ENCODE assay signal across 1 cellular context in genomic region chr11:133955091-133955846, GRCh38.
TF ChIP-seq lines count a peak whose summit lies in the region.

No MANE protein-coding gene starts in this region.

TF ChIP-seq in GM12878, 131 proteins besides CTCF, POLR2A, EP300 and RAD21 (continued from another document):
- no peak for TF ChIP-seq STAT3 (IDR thresholded peaks at IDR 0.05; ENCODE audit: low read depth, low read length)
- no peak for TF ChIP-seq PML (IDR thresholded peaks at IDR 0.05; ENCODE audit: low read length)
- TF ChIP-seq YBX1 (IDR thresholded peaks at IDR 0.05): no peak
- TF ChIP-seq IKZF1 (conservative IDR thresholded peaks at IDR 0.05): no peak
- TF ChIP-seq NFIC (IDR thresholded peaks at IDR 0.05; ENCODE audit: low read depth, low read length): no peak
TF ChIP-seq in GM12878: peak in this region for 0.
